31 cellular contexts compared by ENCODE assay signal in the genomic region with DNA sequence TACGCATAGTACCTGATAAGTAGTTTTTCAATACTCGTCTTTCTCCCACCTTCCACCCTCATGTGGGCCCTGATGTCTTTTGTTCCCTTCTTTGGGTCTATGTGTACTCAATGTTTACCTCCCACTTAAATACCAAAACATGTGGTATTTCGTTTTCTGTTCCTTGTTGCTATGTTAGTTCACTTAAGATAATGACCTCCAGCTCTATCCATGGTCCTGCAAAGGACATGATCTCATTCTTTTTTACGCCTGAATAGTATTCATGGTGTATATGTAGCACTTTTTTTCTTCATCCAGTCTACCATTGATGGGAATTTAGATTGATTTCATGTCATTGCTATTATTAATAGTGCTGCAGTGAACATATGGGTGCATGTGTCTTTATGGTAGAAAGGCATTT.
"Had no signal": no experiment of that assay in that cellular context is flagged by ENCODE, and none has a peak within 500 bp of the region (broad histone marks: within the 10 kb centered on the region; RNA-seq: fewer than 3 reads in every experiment).

No MANE protein-coding gene starts in this region.

- FAIRE-seq: astrocyte, bronchial epithelial cell had no signal

- DNase-seq: activated CD4-positive, alpha-beta memory T cell treated with anti-CD3 and anti-CD28 coated beads for 36 hours; activated CD4-positive, alpha-beta T cell treated with anti-CD3 and anti-CD28 coated beads for 36 hours; activated CD4-positive, alpha-beta T cell treated with anti-CD3 and anti-CD28 coated beads, Interleukin-2, amount 10 ng/mL, durations not matched to agents 24 days and 14 days; activated CD4-positive, CD25-positive, alpha-beta regulatory T cell; activated CD4-positive, CD25-positive, alpha-beta regulatory T cell treated with anti-CD3 and anti-CD28 coated beads, Interleukin-2, amount 50 U/mL, for 72 hours; activated CD8-positive, alpha-beta memory T cell treated with anti-CD3 and anti-CD28 coated beads, Interleukin-2, amount 10 ng/mL, durations not matched to agents 7 days and 5 days; activated CD8-positive, alpha-beta memory T cell treated with anti-CD3 and anti-CD28 coated beads, Interleukin-2, amount 50 U/mL, for 4 hours; activated CD8-positive, alpha-beta T cell treated with anti-CD3 and anti-CD28 coated beads, Interleukin-2, amount 10 ng/mL, durations not matched to agents 7 days and 5 days; activated effector memory CD4-positive, alpha-beta T cell treated with anti-CD3 and anti-CD28 coated beads, Interleukin-2, amount 50 U/mL, for 16 hours; activated naive CD4-positive, alpha-beta T cell treated with anti-CD3 and anti-CD28 coated beads for 36 hours; activated naive CD8-positive, alpha-beta T cell treated with anti-CD3 and anti-CD28 coated beads for 36 hours; activated naive CD8-positive, alpha-beta T cell treated with anti-CD3 and anti-CD28 coated beads, Interleukin-2, amount 50 U/mL, for 24 hours; activated T-cell treated with anti-CD3 and anti-CD28 coated beads, Interleukin-2, amount 50 U/mL, for 1 hour; activated T-cell treated with anti-CD3 and anti-CD28 coated beads, Interleukin-2, amount 50 U/mL, for 48 hours; adrenal gland; anterior cingulate cortex; brain microvascular endothelial cell; dermis blood vessel endothelial cell; effector CD4-positive, alpha-beta T cell; effector memory CD8-positive, alpha-beta T cell; erythroblast; foreskin melanocyte; head of caudate nucleus; T-helper 1 cell; T-helper 17 cell; T1000 had no signal

- H3K9me3 ChIP-seq: adrenal gland, esophagus muscularis mucosa, gastroesophageal sphincter had no signal

- H3K27me3 ChIP-seq: adrenal gland, brain microvascular endothelial cell, esophagus muscularis mucosa, gastroesophageal sphincter had no signal

- ATAC-seq: activated CD4-positive, alpha-beta T cell treated with anti-CD3 and anti-CD28 coated beads for 36 hours; activated CD8-positive, alpha-beta memory T cell treated with anti-CD3 and anti-CD28 coated beads, Interleukin-2, amount 10 ng/mL, durations not matched to agents 7 days and 5 days; activated CD8-positive, alpha-beta T cell treated with anti-CD3 and anti-CD28 coated beads, Interleukin-2, amount 10 ng/mL, durations not matched to agents 7 days and 5 days; activated naive CD8-positive, alpha-beta T cell treated with anti-CD3 and anti-CD28 coated beads, Interleukin-2, amount 50 U/mL, for 24 hours; effector memory CD8-positive, alpha-beta T cell; gastroesophageal sphincter; T-helper 17 cell had no signal

- H3K4me3 ChIP-seq: adrenal gland, coronary artery, esophagus muscularis mucosa, gastroesophageal sphincter had no signal

- H3K4me1 ChIP-seq: adrenal gland, esophagus muscularis mucosa, gastroesophageal sphincter had no signal

- H3K27ac ChIP-seq: adrenal gland, brain microvascular endothelial cell, coronary artery, esophagus muscularis mucosa, gastroesophageal sphincter had no signal

- H3K36me3 ChIP-seq: adrenal gland, brain microvascular endothelial cell, esophagus muscularis mucosa, gastroesophageal sphincter had no signal
